ENCODE assay signal across 31 cellular contexts in genomic region chr9:133140174-133140505, GRCh38. TPM values are rescaled to one million over a fixed set of nuclear protein-coding genes. Genes with fewer than 3 reads are reported as not detected.
DNase-seq lines count a peak whose midpoint lies in the region; ATAC-seq, FAIRE-seq and TF ChIP-seq lines count a peak whose summit lies in the region.
"Had no signal": no experiment of that assay in that cellular context is flagged by ENCODE, and none has a peak within 500 bp of the region (broad histone marks: within the 10 kb centered on the region; RNA-seq: fewer than 3 reads in every experiment).

No MANE protein-coding gene starts in this region.

- H3K9me3 Mint-ChIP-seq in dendritic cell treated with granulocyte-macrophage colony-stimulating factor and Interleukin-4, amounts not matched to agents 40 ng/mL and 50 ng/mL, for 4 days: no peaks in the 10 kb centered on the region
- no peaks in the 10 kb centered on the region for H3K9me3 Mint-ChIP-seq in type B pancreatic cell
- H3K9me3 Mint-ChIP-seq: activated T-cell treated with anti-CD3 and anti-CD28 coated beads, Interleukin-2, amount 50 U/mL, for 4 hours; brain; naive B cell had no signal

- no peak overlapping the region for H2AFZ ChIP-seq in HepG2 (ENCODE audit: low read length)

- H3K4me1 ChIP-seq in HepG2 (ENCODE audit: insufficient read depth, low read length): peaks cover 57% of the 10 kb centered on the region
- peaks cover 0 to 11% (median 6%) of the 10 kb centered on the region in 4 donors for H3K4me1 ChIP-seq in right lobe of liver
- H3K4me1 ChIP-seq in mucosa of descending colon (ENCODE audit: low read depth): peaks cover 94% of the 10 kb centered on the region
- H3K4me1 ChIP-seq in sigmoid colon: peaks cover 0 to 83% (median 64%) of the 10 kb centered on the region in 4 donors

- FAIRE-seq in HepG2 (lab: Jason Lieb, UNC): no peak
- FAIRE-seq: HTR-8/SVneo had no signal

- H3K27me3 ChIP-seq in HepG2 (ENCODE audit: control insufficient read depth in 1 of 2, insufficient read depth in 2 of 2, low read length in 2 of 2) (no peaks in the 10 kb centered on the region), right lobe of liver (no peaks in the 10 kb centered on the region), sigmoid colon (no peaks in the 10 kb centered on the region)
- H3K27me3 ChIP-seq: adrenal gland, BLaER1, esophagus squamous epithelium, upper lobe of right lung had no signal

- H4K20me1 ChIP-seq in HepG2 (ENCODE audit: insufficient read depth, low read length): peaks cover 7% of the 10 kb centered on the region; the same call in 1 of the 2 replicates

- TF ChIP-seq CTCF in HepG2 (CRISPR knock-in tag; IDR thresholded peaks at IDR 0.05) (no peak), right lobe of liver (IDR thresholded peaks at IDR 0.05) (no peak), mucosa of descending colon (IDR thresholded peaks at IDR 0.05) (no peak), type B pancreatic cell (conservative IDR thresholded peaks at IDR 0.05) (no peak), sigmoid colon (IDR thresholded peaks at IDR 0.05) (no peak), GM13977 (IDR thresholded peaks at IDR 0.05; ENCODE audit: extremely low read depth, insufficient read depth, missing control alignments) (no peak)

- BruUV-seq in HepG2 (replicated peaks; lab: Mats Ljungman, UMichigan): no TSS peak

- ATAC-seq in HepG2 (no peak), right lobe of liver (no peak), mucosa of descending colon (peak; percentile 7), GM21717 (IDR thresholded peaks at IDR 0.05; ENCODE audit: unreplicated experiment) (no peak)
- ATAC-seq: activated CD4-positive, alpha-beta T cell treated with anti-CD3 and anti-CD28 coated beads for 36 hours; activated T-cell treated with anti-CD3 and anti-CD28 coated beads, Interleukin-2, amount 50 U/mL, for 4 hours; left lobe of liver had no signal

- peaks cover 5% of the 10 kb centered on the region for H3K79me2 ChIP-seq in HepG2 (ENCODE audit: insufficient read depth, low read length)

- peak overlapping the region; percentile 85 for H3K27ac Mint-ChIP-seq in dendritic cell treated with granulocyte-macrophage colony-stimulating factor and Interleukin-4, amounts not matched to agents 40 ng/mL and 50 ng/mL, for 4 days
- peak overlapping the region; percentile 88 for H3K27ac Mint-ChIP-seq in type B pancreatic cell
- H3K27ac Mint-ChIP-seq: activated CD4-positive, alpha-beta T cell treated with anti-CD3 and anti-CD28 coated beads for 36 hours had no signal

- intact Hi-C loops in HepG2 (cut with micrococcal nuclease; ENCODE audit: unreplicated experiment): no loop called here
- intact Hi-C loops in right lobe of liver (cut with DNase I): loop anchor here (5.0 kb wide), 1 partner anchor 38 kb away; no protein-coding TSS in a partner anchor
- intact Hi-C loops in dendritic cell treated with granulocyte-macrophage colony-stimulating factor and Interleukin-4, amounts not matched to agents 40 ng/mL and 50 ng/mL, for 4 days (cut with micrococcal nuclease): no loop called here
- intact Hi-C loops in mucosa of descending colon (cut with DNase I, micrococcal nuclease): loop anchor here in 1 of 2 donors (10.0 kb wide), 1 partner anchor 105 kb away; the partner anchor contains the start of gene GTF3C5
- intact Hi-C loops in sigmoid colon (cut with DNase I): no loop called here

- no peaks in the 10 kb centered on the region for H3K36me3 ChIP-seq in HepG2 (replicated peaks in 1 of 2; ENCODE audit: control insufficient read depth in 1 of 2, insufficient read depth in 2 of 2, low read length in 2 of 2)
- H3K36me3 ChIP-seq in right lobe of liver: no peaks in the 10 kb centered on the region
- no peaks in the 10 kb centered on the region for H3K36me3 ChIP-seq in mucosa of descending colon (ENCODE audit: low read depth)
- H3K36me3 ChIP-seq in sigmoid colon: no peaks in the 10 kb centered on the region
- H3K36me3 ChIP-seq: adrenal gland, esophagus squamous epithelium, upper lobe of right lung had no signal

- H3K27ac ChIP-seq in HepG2 (ENCODE audit: extremely low read length, insufficient read depth, low read length) (no peak overlapping the region), right lobe of liver (no peak overlapping the region), sigmoid colon (peak overlapping the region in 2 of 4 donors; percentile 9 to 15)
- H3K27ac ChIP-seq: KMS-11, upper lobe of right lung had no signal

- CTCF ChIA-PET in HepG2 (lab: Yijun Ruan, JAX; ENCODE audit: low intra/inter-chr PET ratio, low total read pairs): no interaction called here

- peak overlapping the region; percentile 19; the same call in 1 of the 2 replicates for H3K4me2 ChIP-seq in HepG2 (ENCODE audit: low read depth, low read length)
- H3K4me2 ChIP-seq: KMS-11 had no signal

- WGBS in HepG2 (ENCODE audit: low lambda C conversion rate): 18% methylated on average over 3 of the region's 4 CpGs
- no CpG with 5 or more reads among the region's 4 CpGs for WGBS in right lobe of liver (ENCODE audit: insufficient coverage, low coverage, low lambda C conversion rate, missing lambda C conversion rate)
- 25 to 74% methylated on average over 4 of the region's 4 CpGs for WGBS in sigmoid colon, 2 donors

- H3K9ac ChIP-seq in HepG2 (ENCODE audit: insufficient read depth, low read depth, low read length): no peak overlapping the region
- H3K9ac ChIP-seq: KMS-11 had no signal

- H3K9me3 ChIP-seq in HepG2 (ENCODE audit: low read length) (no peaks in the 10 kb centered on the region), right lobe of liver (no peaks in the 10 kb centered on the region), mucosa of descending colon (no peaks in the 10 kb centered on the region), sigmoid colon (no peaks in the 10 kb centered on the region)
- H3K9me3 ChIP-seq: adrenal gland, BLaER1, esophagus squamous epithelium, upper lobe of right lung had no signal

- H3K4me3 Mint-ChIP-seq in dendritic cell treated with granulocyte-macrophage colony-stimulating factor and Interleukin-4, amounts not matched to agents 40 ng/mL and 50 ng/mL, for 4 days: no peak overlapping the region
- no peak overlapping the region for H3K4me3 Mint-ChIP-seq in type B pancreatic cell
- H3K4me3 Mint-ChIP-seq: activated CD4-positive, alpha-beta T cell treated with anti-CD3 and anti-CD28 coated beads for 36 hours; activated T-cell treated with anti-CD3 and anti-CD28 coated beads, Interleukin-2, amount 50 U/mL, for 4 hours; brain; naive B cell had no signal

- no peak for DNase-seq in HepG2 (ENCODE audit: low spot score)
- DNase-seq in right lobe of liver: no peak
- peak; percentile 67 to 78 (median 76) for DNase-seq in mucosa of descending colon
- no peak for DNase-seq in type B pancreatic cell (ENCODE audit: extremely low spot score, unreplicated experiment)
- DNase-seq in sigmoid colon: no peak
- no peak for DNase-seq in GM13977 (ENCODE audit: low spot score)
- DNase-seq: activated CD4-positive, alpha-beta T cell treated with anti-CD3 and anti-CD28 coated beads for 36 hours; activated naive CD4-positive, alpha-beta T cell; activated T-cell treated with anti-CD3 and anti-CD28 coated beads, Interleukin-2, amount 50 U/mL, for 4 hours; Calu3; DND-41; esophagus squamous epithelium; foreskin melanocyte; hippocampal formation; naive B cell; NCI-H146; NCI-H2107; NCI-H446 treated with DMSO at 0.1 percent for 48 hours; RPMI8226; T-helper 1 cell; upper lobe of right lung had no signal

- no peak overlapping the region for H3K4me3 ChIP-seq in HepG2 (replicated peaks in 1 of 3; ENCODE audit: insufficient read depth in 1 of 3, low read depth in 2 of 3, low read length in 3 of 3)
- H3K4me3 ChIP-seq in right lobe of liver: no peak overlapping the region
- no peak overlapping the region for H3K4me3 ChIP-seq in mucosa of descending colon
- no peak overlapping the region for H3K4me3 ChIP-seq in sigmoid colon
- H3K4me3 ChIP-seq: adrenal gland, BLaER1, esophagus squamous epithelium, skin epidermis, upper lobe of right lung had no signal

- H3K4me1 Mint-ChIP-seq in dendritic cell treated with granulocyte-macrophage colony-stimulating factor and Interleukin-4, amounts not matched to agents 40 ng/mL and 50 ng/mL, for 4 days (ENCODE audit: low read depth): peaks cover 98% of the 10 kb centered on the region
- H3K4me1 Mint-ChIP-seq in type B pancreatic cell (ENCODE audit: unreplicated experiment): peaks cover 19% of the 10 kb centered on the region

- no peak for TF ChIP-seq EP300 in HepG2 (IDR thresholded peaks at IDR 0.05; ENCODE audit: low read depth in 2 of 2, low read length in 2 of 2)
- TF ChIP-seq EP300 in HepG2 (CRISPR knock-in tag; IDR thresholded peaks at IDR 0.05; ENCODE audit: borderline replicate concordance): no peak
- TF ChIP-seq EP300 in sigmoid colon (IDR thresholded peaks at IDR 0.05): no peak

- in situ Hi-C loops in HepG2 (cut with HindIII; ENCODE audit: extremely low pct_ligation_motif_present, low pct_unique_long_range_greater_than_20kb) (loop anchor here (10.0 kb wide), 1 partner anchor 95 kb away; no protein-coding TSS in a partner anchor), GM13977 (cut with MboI; ENCODE audit: low pct_unique_long_range_greater_than_20kb, low sequenced_read_pairs, unreplicated experiment) (loop anchor here (10.0 kb wide), 1 partner anchor 45 kb away; no protein-coding TSS in a partner anchor)

- POLR2A ChIA-PET in HepG2 (lab: Yijun Ruan, JAX): no interaction called here

- no peaks in the 10 kb centered on the region for H3K27me3 Mint-ChIP-seq in dendritic cell treated with granulocyte-macrophage colony-stimulating factor and Interleukin-4, amounts not matched to agents 40 ng/mL and 50 ng/mL, for 4 days
- no peaks in the 10 kb centered on the region for H3K27me3 Mint-ChIP-seq in type B pancreatic cell
- H3K27me3 Mint-ChIP-seq: activated CD4-positive, alpha-beta T cell treated with anti-CD3 and anti-CD28 coated beads for 36 hours; brain; naive B cell had no signal

- no peak for TF ChIP-seq RAD21 in HepG2 (CRISPR knock-in tag; IDR thresholded peaks at IDR 0.05)

- peaks cover 30% of the 10 kb centered on the region for H3K36me3 Mint-ChIP-seq in dendritic cell treated with granulocyte-macrophage colony-stimulating factor and Interleukin-4, amounts not matched to agents 40 ng/mL and 50 ng/mL, for 4 days (ENCODE audit: low read depth)
- H3K36me3 Mint-ChIP-seq in type B pancreatic cell: no peaks in the 10 kb centered on the region
- H3K36me3 Mint-ChIP-seq: naive B cell had no signal

- no peak for TF ChIP-seq POLR2A in HepG2 (IDR thresholded peaks at IDR 0.05; ENCODE audit: insufficient read depth in 1 of 2, low read depth in 2 of 2, low read length in 2 of 2)
- no peak for TF ChIP-seq POLR2A in right lobe of liver (IDR thresholded peaks at IDR 0.05)
- TF ChIP-seq POLR2A in sigmoid colon (IDR thresholded peaks at IDR 0.05): no peak

RNA-seq across cellular contexts. Expression of gene RALGDS, which starts 19.1 kb away (rescaled TPM):
- 8.8 and 12.9 TPM in 2 replicates for total RNA-seq in HepG2 (2016; rRNA removed; fragmentation: Illumina TruSeq; extraction: Trizol)
- total RNA-seq in HepG2 (2016; cell fraction: cytosol; rRNA removed; fragmentation: Illumina TruSeq; extraction: Trizol; ENCODE audit: low read depth): 4.2 and 5.7 TPM in 2 replicates
- 7.3 and 12.1 TPM in 2 replicates for total RNA-seq in HepG2 (2016; cell fraction: insoluble cytoplasmic fraction; rRNA removed; fragmentation: Illumina TruSeq; extraction: Trizol)
- total RNA-seq in HepG2 (2016; cell fraction: membrane; rRNA removed; fragmentation: Illumina TruSeq; extraction: Trizol): 15.5 and 15.7 TPM in 2 replicates
- total RNA-seq in HepG2 (2016; cell fraction: nucleus; rRNA removed; fragmentation: Illumina TruSeq; extraction: Trizol): 10.4 and 11.0 TPM in 2 replicates
- 25.5 and 28.8 TPM in 2 replicates for polyA plus RNA-seq in HepG2 (2011; rRNA removed)
- 14.9 and 17.8 TPM in 2 replicates for polyA plus RNA-seq in HepG2 (2011; cell fraction: cytosol; rRNA removed)
- polyA plus RNA-seq in HepG2 (2011; cell fraction: nucleus; rRNA removed): 104 and 131 TPM in 2 replicates
- polyA plus RNA-seq in HepG2 (2012): 12.0 and 15.7 TPM in 2 replicates
- polyA plus RNA-seq in HepG2 (2016; cell fraction: cytosol; fragmentation: Illumina TruSeq; extraction: Trizol; ENCODE audit: low read depth): 4.1 and 4.2 TPM in 2 replicates
- 8.9 and 12.0 TPM in 2 replicates for polyA plus RNA-seq in HepG2 (2016; cell fraction: insoluble cytoplasmic fraction; fragmentation: Illumina TruSeq; extraction: Trizol; ENCODE audit: low read depth)
- polyA plus RNA-seq in HepG2 (2016; cell fraction: membrane; fragmentation: Illumina TruSeq; extraction: Trizol; ENCODE audit: low read depth): 11.6 and 12.4 TPM in 2 replicates
- 28.7 and 31.3 TPM in 2 replicates for polyA plus RNA-seq in HepG2 (2016; cell fraction: nucleus; fragmentation: Illumina TruSeq; extraction: Trizol; ENCODE audit: insufficient read depth, low read depth)
- 20.8 and 24.6 TPM in 2 replicates for polyA minus RNA-seq in HepG2 (2011; rRNA and poly(A)+ RNA removed; ENCODE audit: low replicate concordance)
- 4.8 and 5.6 TPM in 2 replicates for polyA minus RNA-seq in HepG2 (2011; cell fraction: cytosol; rRNA and poly(A)+ RNA removed)
- 17.0 and 17.4 TPM in 2 replicates for polyA minus RNA-seq in HepG2 (2011; cell fraction: nucleus; rRNA and poly(A)+ RNA removed)
- total RNA-seq in right lobe of liver: 10 to 100 TPM in 1 of 6 experiments, 1 to 10 TPM in 5; 4.3 to 19.8 (median 5.7) TPM
- total RNA-seq in mucosa of descending colon: 10 to 100 TPM; 38.3 to 59.4 (median 44.2) TPM
- total RNA-seq in type B pancreatic cell (ENCODE audit: low replicate concordance): 64.8 and 86.3 TPM in 2 replicates
- total RNA-seq in sigmoid colon: 10 to 100 TPM; 35.2 to 52.7 (median 39.6) TPM
- 10 to 100 TPM; 27.6 to 49.7 (median 32.1) TPM for polyA plus RNA-seq in sigmoid colon

RNA-seq across cellular contexts. Expression of gene GBGT1, which starts 23.6 kb away (rescaled TPM):
- total RNA-seq in HepG2 (2016; rRNA removed; fragmentation: Illumina TruSeq; extraction: Trizol): not detected in 2 replicates
- 0.10 TPM in 1 of 2 replicates, not detected in the other for total RNA-seq in HepG2 (2016; cell fraction: cytosol; rRNA removed; fragmentation: Illumina TruSeq; extraction: Trizol; ENCODE audit: low read depth)
- not detected in 2 replicates for total RNA-seq in HepG2 (2016; cell fraction: insoluble cytoplasmic fraction; rRNA removed; fragmentation: Illumina TruSeq; extraction: Trizol)
- not detected in 2 replicates for total RNA-seq in HepG2 (2016; cell fraction: membrane; rRNA removed; fragmentation: Illumina TruSeq; extraction: Trizol)
- not detected in 2 replicates for total RNA-seq in HepG2 (2016; cell fraction: nucleus; rRNA removed; fragmentation: Illumina TruSeq; extraction: Trizol)
- not detected in 2 replicates for polyA plus RNA-seq in HepG2 (2011; rRNA removed)
- polyA plus RNA-seq in HepG2 (2011; cell fraction: cytosol; rRNA removed): not detected in 2 replicates
- not detected in 2 replicates for polyA plus RNA-seq in HepG2 (2011; cell fraction: nucleus; rRNA removed)
- not detected in 2 replicates for polyA plus RNA-seq in HepG2 (2012)
- not detected in 2 replicates for polyA plus RNA-seq in HepG2 (2016; cell fraction: cytosol; fragmentation: Illumina TruSeq; extraction: Trizol; ENCODE audit: low read depth)
- not detected in 2 replicates for polyA plus RNA-seq in HepG2 (2016; cell fraction: insoluble cytoplasmic fraction; fragmentation: Illumina TruSeq; extraction: Trizol; ENCODE audit: low read depth)
- not detected in 2 replicates for polyA plus RNA-seq in HepG2 (2016; cell fraction: membrane; fragmentation: Illumina TruSeq; extraction: Trizol; ENCODE audit: low read depth)
- not detected in 2 replicates for polyA plus RNA-seq in HepG2 (2016; cell fraction: nucleus; fragmentation: Illumina TruSeq; extraction: Trizol; ENCODE audit: insufficient read depth, low read depth)
- not detected in 2 replicates for polyA minus RNA-seq in HepG2 (2011; rRNA and poly(A)+ RNA removed; ENCODE audit: low replicate concordance)
- polyA minus RNA-seq in HepG2 (2011; cell fraction: cytosol; rRNA and poly(A)+ RNA removed): not detected in 2 replicates
- not detected in 2 replicates for polyA minus RNA-seq in HepG2 (2011; cell fraction: nucleus; rRNA and poly(A)+ RNA removed)
- total RNA-seq in right lobe of liver: 1 to 10 TPM in 5 of 6 experiments, under 1 TPM in 1; 0.68 to 3.7 (median 1.9) TPM
- total RNA-seq in mucosa of descending colon: 10 to 100 TPM in 1 of 3 donors, 1 to 10 TPM in 2; 4.3 to 14.0 (median 8.6) TPM
- 21.0 and 54.9 TPM in 2 replicates for total RNA-seq in type B pancreatic cell (ENCODE audit: low replicate concordance)
- 10 to 100 TPM in 3 of 4 donors, 1 to 10 TPM in 1; 8.9 to 31.1 (median 19.2) TPM for total RNA-seq in sigmoid colon
- polyA plus RNA-seq in sigmoid colon: 1 to 10 TPM; 4.2 to 9.9 (median 5.4) TPM
- total RNA-seq: Calu3, SK-MEL-5 had no signal

Comparison
In these comparisons a context has a peak if more than half of its experiments do, and no peak if none do; other contexts are left out.
1. intact Hi-C loops: an anchor here in right lobe of liver (5.0 kb wide); none called in HepG2, dendritic cell treated with granulocyte-macrophage colony-stimulating factor and Interleukin-4, amounts not matched to agents 40 ng/mL and 50 ng/mL, for 4 days and sigmoid colon.
2. DNase-seq: peak in mucosa of descending colon (3 of 3); none in HepG2 (single experiment), right lobe of liver (0 of 3), type B pancreatic cell (single experiment), sigmoid colon (single experiment) and GM13977 (single experiment).